Comparison of ENCODE assay signal across 8 cellular contexts in the genomic region with DNA sequence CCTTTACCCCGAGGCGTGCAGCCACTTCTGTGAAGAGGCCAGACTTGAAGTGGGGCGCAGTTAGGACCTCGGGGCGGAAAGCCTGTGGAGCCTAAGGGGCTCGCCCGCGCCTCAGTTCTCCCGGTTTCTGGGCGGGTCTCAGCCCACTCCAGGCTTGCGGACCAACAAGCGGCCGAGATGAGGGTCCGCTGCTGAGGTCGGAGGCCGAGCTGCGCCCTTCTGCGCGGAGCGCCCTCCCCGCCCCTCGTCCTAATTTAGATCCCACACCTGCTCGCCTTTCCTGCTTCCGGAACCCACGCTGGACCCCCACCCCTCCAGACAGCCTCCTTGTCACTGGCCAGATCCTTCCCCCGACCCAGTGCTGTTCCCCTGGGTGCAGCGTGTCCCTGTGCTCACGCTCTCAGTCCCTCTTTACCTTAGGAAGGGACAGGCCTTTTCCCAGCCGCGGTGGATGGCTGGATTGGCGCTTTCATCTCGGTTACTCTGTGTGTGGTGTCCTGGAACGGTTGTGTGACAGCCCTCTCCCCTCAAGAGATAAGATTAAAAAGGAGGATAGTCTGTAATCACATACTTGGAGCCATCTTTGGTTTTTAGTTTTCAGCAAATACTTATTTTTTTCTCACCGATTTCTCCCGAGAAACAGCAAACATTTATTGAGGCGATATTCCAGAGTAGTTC. TPM values are rescaled to one million over a fixed set of nuclear protein-coding genes. Genes with fewer than 3 reads are reported as not detected.
A peak's percentile ranks its signal among the peaks of the same experiment; 100 is the strongest.
DNase-seq lines count a peak whose midpoint lies in the region; ATAC-seq and TF ChIP-seq lines count a peak whose summit lies in the region.

No MANE protein-coding gene starts in this region.

- H3K9me3 ChIP-seq in OCI-LY1 (ENCODE audit: low read length): no peaks in the 10 kb centered on the region

- no peak overlapping the region for H2AFZ ChIP-seq in OCI-LY1 (ENCODE audit: low read length)

- peaks cover 14% of the 10 kb centered on the region; the same call in 1 of the 2 replicates for H3K36me3 ChIP-seq in OCI-LY1 (ENCODE audit: insufficient read depth, low read length)

- ATAC-seq in activated T-cell treated with anti-CD3 and anti-CD28 coated beads, Interleukin-2, amount 50 U/mL, for 72 hours (replicated peaks in 1 of 2): no peak
- no peak for ATAC-seq in effector memory CD8-positive, alpha-beta T cell (replicated peaks)
- ATAC-seq in GM21576 (IDR thresholded peaks at IDR 0.05; ENCODE audit: unreplicated experiment) (no peak), GM19397 (IDR thresholded peaks at IDR 0.05; ENCODE audit: unreplicated experiment) (no peak)

- H3K79me2 ChIP-seq in OCI-LY1 (ENCODE audit: insufficient read depth, low read length): no peaks in the 10 kb centered on the region

- peaks cover 50% of the 10 kb centered on the region for H3K4me1 Mint-ChIP-seq in activated T-cell treated with anti-CD3 and anti-CD28 coated beads, Interleukin-2, amount 50 U/mL, for 72 hours (ENCODE audit: low read depth)
- H3K4me1 Mint-ChIP-seq in effector memory CD8-positive, alpha-beta T cell (ENCODE audit: low read depth in 2 of 2): peaks cover 35 to 38% of the 10 kb centered on the region in 2 donors
- H3K4me1 Mint-ChIP-seq in nephron: peaks cover 38% of the 10 kb centered on the region

- H3K4me3 Mint-ChIP-seq in activated T-cell treated with anti-CD3 and anti-CD28 coated beads, Interleukin-2, amount 50 U/mL, for 72 hours: peak overlapping the region; percentile 92 to 95
- peak overlapping the region; percentile 90 to 92 for H3K4me3 Mint-ChIP-seq in effector memory CD8-positive, alpha-beta T cell
- H3K4me3 Mint-ChIP-seq in nephron: peak overlapping the region; percentile 93 to 95 (median 94)

- no peak for DNase-seq in activated T-cell treated with anti-CD3 and anti-CD28 coated beads, Interleukin-2, amount 50 U/mL, for 72 hours
- no peak for DNase-seq in activated T-cell treated with anti-CD3 and anti-CD28 coated beads, Interleukin-2, amount 50 U/mL, for 1 hour
- no peak for DNase-seq in effector memory CD8-positive, alpha-beta T cell
- no peak for DNase-seq in NAMALWA (ENCODE audit: low spot score)

- H3K27ac Mint-ChIP-seq in activated T-cell treated with anti-CD3 and anti-CD28 coated beads, Interleukin-2, amount 50 U/mL, for 72 hours: peak overlapping the region; percentile 95
- H3K27ac Mint-ChIP-seq in effector memory CD8-positive, alpha-beta T cell: peak overlapping the region; percentile 92 to 96
- H3K27ac Mint-ChIP-seq in nephron: peak overlapping the region; percentile 93 to 99 (median 98)

- no peaks in the 10 kb centered on the region; the same call in 1 of the 2 replicates for H3F3A ChIP-seq in OCI-LY1 (ENCODE audit: insufficient read depth, low read length)

- peak overlapping the region; percentile 94 for H3K4me2 ChIP-seq in OCI-LY1 (ENCODE audit: low read length)

- peak overlapping the region; percentile 74 for H3K27ac ChIP-seq in OCI-LY1 (ENCODE audit: low read depth, low read length, poor library complexity, severe bottlenecking)

- H3K9me2 ChIP-seq in OCI-LY1 (ENCODE audit: low read depth, low read length): no peaks in the 10 kb centered on the region

- no peaks in the 10 kb centered on the region for H4K20me1 ChIP-seq in OCI-LY1 (ENCODE audit: insufficient read depth, low read length)

- H3K4me1 ChIP-seq in OCI-LY1 (ENCODE audit: insufficient read depth, low read length, severe bottlenecking): peaks cover 29% of the 10 kb centered on the region

- no peak for TF ChIP-seq CTCF in OCI-LY1 (IDR thresholded peaks at IDR 0.05; ENCODE audit: low read length)
- TF ChIP-seq CTCF in nephron (IDR thresholded peaks at IDR 0.05; ENCODE audit: unreplicated experiment in 3 of 3): no peak

- H3K4me3 ChIP-seq in OCI-LY1 (ENCODE audit: low read depth, low read length, poor library complexity, severe bottlenecking): peak overlapping the region; percentile 78

- H3K9ac ChIP-seq in OCI-LY1 (ENCODE audit: low read length): peak overlapping the region; percentile 92

- no peaks in the 10 kb centered on the region for H3K27me3 Mint-ChIP-seq in activated T-cell treated with anti-CD3 and anti-CD28 coated beads, Interleukin-2, amount 50 U/mL, for 72 hours (ENCODE audit: low read depth)
- no peaks in the 10 kb centered on the region for H3K27me3 Mint-ChIP-seq in effector memory CD8-positive, alpha-beta T cell
- no peaks in the 10 kb centered on the region for H3K27me3 Mint-ChIP-seq in nephron (ENCODE audit: low read depth)

- H3K36me3 Mint-ChIP-seq in activated T-cell treated with anti-CD3 and anti-CD28 coated beads, Interleukin-2, amount 50 U/mL, for 72 hours (ENCODE audit: insufficient read depth in 2 of 2): peaks cover under 1 to 5% of the 10 kb centered on the region in 2 donors
- H3K36me3 Mint-ChIP-seq in effector memory CD8-positive, alpha-beta T cell (ENCODE audit: insufficient read depth): peaks cover 40% of the 10 kb centered on the region
- peaks cover 22% of the 10 kb centered on the region for H3K36me3 Mint-ChIP-seq in nephron (ENCODE audit: low read depth)

- H3K9me3 Mint-ChIP-seq in activated T-cell treated with anti-CD3 and anti-CD28 coated beads, Interleukin-2, amount 50 U/mL, for 72 hours: no peaks in the 10 kb centered on the region
- no peaks in the 10 kb centered on the region for H3K9me3 Mint-ChIP-seq in effector memory CD8-positive, alpha-beta T cell
- no peaks in the 10 kb centered on the region for H3K9me3 Mint-ChIP-seq in nephron

- no peaks in the 10 kb centered on the region for H3K27me3 ChIP-seq in OCI-LY1 (ENCODE audit: insufficient read depth, low read length)

RNA-seq across cellular contexts. Expression of a gene that starts 0.9 kb away (rescaled TPM):
- total RNA-seq in activated T-cell treated with anti-CD3 and anti-CD28 coated beads, Interleukin-2, amount 50 U/mL, for 72 hours: 10 to 100 TPM; 96.1 to 97.6 TPM

RNA-seq across cellular contexts. Expression of a gene that starts 13.8 kb away (rescaled TPM):
- total RNA-seq in activated T-cell treated with anti-CD3 and anti-CD28 coated beads, Interleukin-2, amount 50 U/mL, for 72 hours: 10 to 100 TPM; 40.8 to 46.2 TPM

RNA-seq across cellular contexts. Expression of a gene that starts 18.9 kb away (rescaled TPM):
- total RNA-seq in activated T-cell treated with anti-CD3 and anti-CD28 coated beads, Interleukin-2, amount 50 U/mL, for 72 hours: 100 to 1,000 TPM; 105 to 125 TPM

RNA-seq across cellular contexts. Expression of a gene that starts 30.1 kb away (rescaled TPM):
- under 1 TPM; 0.34 to 0.44 TPM for total RNA-seq in activated T-cell treated with anti-CD3 and anti-CD28 coated beads, Interleukin-2, amount 50 U/mL, for 72 hours

RNA-seq across cellular contexts. Expression of a gene that starts 58.9 kb away (rescaled TPM):
- total RNA-seq in activated T-cell treated with anti-CD3 and anti-CD28 coated beads, Interleukin-2, amount 50 U/mL, for 72 hours: 10 to 100 TPM; 20.7 to 27.8 TPM
